ENCODE assay signal across 2 cellular contexts in genomic region chrX:23035493-23035892, GRCh38.
TF ChIP-seq lines count a peak whose summit lies in the region.

No MANE protein-coding gene starts in this region.

TF ChIP-seq in GM23338, 12 proteins besides CTCF, POLR2A, EP300 and RAD21:
- TF ChIP-seq ETS1 (IDR thresholded peaks at IDR 0.05) (no peak), POLR2AphosphoS5 (IDR thresholded peaks at IDR 0.05; ENCODE audit: low read depth) (no peak), EZH2phosphoT487 (IDR thresholded peaks at IDR 0.05; ENCODE audit: unreplicated experiment) (no peak), CREB1 (CRISPR knock-in tag; IDR thresholded peaks at IDR 0.05; ENCODE audit: low read depth) (no peak), EZH2 (IDR thresholded peaks at IDR 0.05; ENCODE audit: low read depth, unreplicated experiment) (no peak), REST (IDR thresholded peaks at IDR 0.05; ENCODE audit: unreplicated experiment) (no peak), ZNF331 (CRISPR knock-in tag; IDR thresholded peaks at IDR 0.05; ENCODE audit: low read depth) (no peak), ZNF462 (CRISPR knock-in tag; IDR thresholded peaks at IDR 0.05) (no peak), ZNF114 (CRISPR knock-in tag; IDR thresholded peaks at IDR 0.05) (no peak)
TF ChIP-seq in GM23338: peak in this region for 0.

TF ChIP-seq in H1, 55 proteins besides CTCF, POLR2A, EP300 and RAD21 (continued from another document):
- TF ChIP-seq RFX5 (IDR thresholded peaks at IDR 0.05; ENCODE audit: borderline replicate concordance, low read depth, low read length) (no peak), KDM4A (IDR thresholded peaks at IDR 0.05; ENCODE audit: low read depth, low read length, severe bottlenecking) (no peak), SIN3A (conservative IDR thresholded peaks at IDR 0.05 in 1 of 2, IDR thresholded peaks at IDR 0.05 in 1 of 2; ENCODE audit: low read depth in 1 of 2, low read length in 2 of 2) (no peak), RXRA (IDR thresholded peaks at IDR 0.05; ENCODE audit: insufficient read depth, low read depth, low read length) (no peak), JUND (IDR thresholded peaks at IDR 0.05; ENCODE audit: low read length) (no peak)
TF ChIP-seq in H1: peak in this region for 0.
